In the genomic region with DNA sequence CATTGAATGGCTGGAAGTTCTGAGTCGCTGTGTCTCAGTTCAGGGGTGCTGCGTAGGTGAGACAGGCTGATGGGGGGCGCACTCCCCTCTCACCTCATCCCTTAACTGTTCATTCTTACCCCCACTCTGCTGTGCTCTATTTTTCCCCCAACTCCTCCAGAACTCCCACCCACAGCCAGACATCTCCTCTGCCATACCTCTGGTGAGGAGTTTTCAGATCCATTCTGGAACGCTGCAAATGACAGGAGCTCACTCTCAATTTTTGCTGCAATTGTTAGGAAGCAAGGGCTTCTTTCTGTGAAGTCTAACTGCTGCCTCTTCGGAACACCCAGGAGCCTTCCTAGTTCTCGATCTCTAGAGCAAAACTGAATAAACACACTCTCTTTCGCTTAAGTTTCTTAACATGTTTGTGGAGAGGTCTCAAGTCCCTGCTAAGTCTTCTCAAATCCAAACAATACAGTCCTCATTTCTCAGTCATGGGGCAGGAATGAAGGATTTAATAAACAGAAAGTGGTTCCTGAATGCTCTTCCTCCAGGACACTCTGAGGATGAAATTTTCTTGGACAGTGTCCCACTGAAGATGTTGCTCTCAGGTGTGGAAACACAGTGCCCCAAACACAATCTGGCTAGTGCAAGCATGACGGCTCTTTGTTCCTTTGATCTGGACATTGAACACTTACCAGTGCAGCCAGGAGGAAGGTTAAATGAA, we compare ENCODE assay signal across 1 cellular context.
TF ChIP-seq lines count a peak whose summit lies in the region.

No MANE protein-coding gene starts in this region.

TF ChIP-seq in H1, 55 proteins besides CTCF, POLR2A, EP300 and RAD21:
- no peak for TF ChIP-seq TEAD4 (IDR thresholded peaks at IDR 0.05; ENCODE audit: low read depth, low read length)
